In genomic region chr16:15775663-15776304, GRCh38 we compare ENCODE assay signal across 22 cellular contexts.
DNase-seq lines count a peak whose midpoint lies in the region; ATAC-seq lines count a peak whose summit lies in the region.
"Had no signal": no experiment of that assay in that cellular context is flagged by ENCODE, and none has a peak within 500 bp of the region (broad histone marks: within the 10 kb centered on the region; RNA-seq: fewer than 3 reads in every experiment).

No MANE protein-coding gene starts in this region.

- no peaks in the 10 kb centered on the region for H3K9me3 ChIP-seq in MG63
- no peaks in the 10 kb centered on the region for H3K9me3 ChIP-seq in stomach smooth muscle (ENCODE audit: control insufficient read depth in 2 of 2, low read length in 2 of 2)
- H3K9me3 ChIP-seq: colonic mucosa, left ventricle myocardium inferior, upper lobe of left lung had no signal

- no peaks in the 10 kb centered on the region for H3K27me3 ChIP-seq in MG63
- no peaks in the 10 kb centered on the region for H3K27me3 ChIP-seq in stomach smooth muscle (ENCODE audit: control insufficient read depth in 1 of 2, insufficient read depth in 2 of 2, low read length in 2 of 2)
- H3K27me3 ChIP-seq: colonic mucosa, upper lobe of left lung had no signal

- H3K4me3 ChIP-seq in MG63 (no peak overlapping the region), stomach smooth muscle (ENCODE audit: low read length in 2 of 2) (no peak overlapping the region)
- H3K4me3 ChIP-seq: colonic mucosa, left ventricle myocardium inferior, upper lobe of left lung had no signal

- no peak for ATAC-seq in HG02642 (IDR thresholded peaks at IDR 0.05; ENCODE audit: poor library complexity, unreplicated experiment)
- ATAC-seq: effector memory CD8-positive, alpha-beta T cell; esophagus mucosa had no signal

- peaks cover 76% of the 10 kb centered on the region for H3K4me1 ChIP-seq in stomach smooth muscle (ENCODE audit: control insufficient read depth, insufficient read depth, low read length)
- H3K4me1 ChIP-seq: colonic mucosa, upper lobe of left lung had no signal

- DNase-seq in EL (peak; percentile 29), MG63 (peak; percentile 56), fibroblast of peridontal ligament (ENCODE audit: extremely low read depth) (peak; percentile 32), SHP77 (lab: John Stamatoyannopoulos, UW) (no peak), amygdala (lab: John Stamatoyannopoulos, UW) (no peak)
- DNase-seq in activated CD8-positive, alpha-beta memory T cell treated with anti-CD3 and anti-CD28 coated beads, Interleukin-2, amount 50 U/mL, for 4 hours, result no peak
- DNase-seq: activated CD4-positive, alpha-beta T cell treated with anti-CD3 and anti-CD28 coated beads, Interleukin-2, amount 50 U/mL, for 4 hours; activated naive CD4-positive, alpha-beta T cell treated with anti-CD3 and anti-CD28 coated beads, Interleukin-2, amount 10 ng/mL, durations not matched to agents 7 days and 5 days; colonic mucosa; effector memory CD8-positive, alpha-beta T cell; left ventricle myocardium inferior; naive B cell; NCI-H1417 treated with DMSO at 0.1 percent for 48 hours; NCI-H2081 treated with DMSO at 0.1 percent for 48 hours; NCI-H774; retina; stimulated activated CD4-positive, alpha-beta T cell treated with anti-CD3 and anti-CD28 coated beads, Interleukin-2, amount 100 ng/mL, for 48 hours; T-helper 1 cell; upper lobe of left lung had no signal

- peak overlapping the region; percentile 69 for H3K27ac ChIP-seq in stomach smooth muscle (ENCODE audit: low read length)
- H3K27ac ChIP-seq: colonic mucosa, left ventricle myocardium inferior, upper lobe of left lung had no signal

- H3K9ac ChIP-seq in stomach smooth muscle (ENCODE audit: low read length in 2 of 2), result no peak overlapping the region

- H3K36me3 ChIP-seq in MG63, result no peaks in the 10 kb centered on the region
- peaks cover 68 to 71% of the 10 kb centered on the region in 2 donors for H3K36me3 ChIP-seq in stomach smooth muscle (ENCODE audit: control insufficient read depth in 2 of 2, insufficient read depth in 2 of 2, low read length in 2 of 2)
- H3K36me3 ChIP-seq: colonic mucosa, left ventricle myocardium inferior, upper lobe of left lung had no signal

Comparison
In these comparisons a context has a peak if more than half of its experiments do, and no peak if none do; other contexts are left out.
1. DNase-seq: peak in EL (single experiment), MG63 (single experiment) and fibroblast of peridontal ligament (single experiment); none in SHP77 (0 of 2), activated CD8-positive, alpha-beta memory T cell treated with anti-CD3 and anti-CD28 coated beads, Interleukin-2, amount 50 U/mL, for 4 hours (single experiment) and amygdala (0 of 56).